ENCODE assay signal across 20 cellular contexts in the genomic region with DNA sequence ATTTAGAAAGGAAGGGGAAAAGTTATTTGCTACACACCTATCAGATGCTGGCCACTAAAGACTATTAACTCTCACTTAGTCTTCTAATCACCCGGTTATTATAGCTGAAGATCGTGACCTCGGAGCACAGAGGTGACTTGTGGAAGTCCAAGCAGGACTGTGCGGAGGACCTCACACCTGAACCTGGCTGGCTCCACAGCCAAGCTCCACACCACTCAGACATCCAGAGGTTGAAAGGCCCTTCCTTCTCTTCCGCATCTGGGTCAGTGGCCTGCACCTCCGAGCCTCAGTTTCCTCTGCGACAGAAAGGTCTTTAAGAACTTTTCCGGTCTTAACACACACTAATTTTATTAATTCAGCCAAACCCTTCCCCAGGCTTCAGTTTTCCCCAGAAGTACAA. TPM values are rescaled to one million over a fixed set of nuclear protein-coding genes. Genes with fewer than 3 reads are reported as not detected.
DNase-seq lines count a peak whose midpoint lies in the region; FAIRE-seq and TF ChIP-seq lines count a peak whose summit lies in the region.
"Had no signal": no experiment of that assay in that cellular context is flagged by ENCODE, and none has a peak within 500 bp of the region (broad histone marks: within the 10 kb centered on the region; RNA-seq: fewer than 3 reads in every experiment).

No MANE protein-coding gene starts in this region.

- H3K79me2 ChIP-seq in neural progenitor cell (ENCODE audit: low read depth) = no peaks in the 10 kb centered on the region

- H3K27ac ChIP-seq in adrenal gland (peak overlapping the region in 3 of 5 donors; percentile 17 to 98 (median 46)), neural progenitor cell (no peak overlapping the region), stomach (peak overlapping the region in 3 of 5 donors; percentile 88 to 92 (median 92))
- H3K27ac ChIP-seq: epithelial cell of prostate, foreskin keratinocyte had no signal

- no peak overlapping the region for H2AFZ ChIP-seq in neural progenitor cell (replicated peaks)

- H4K20me1 ChIP-seq in neural progenitor cell (ENCODE audit: low read depth) = no peaks in the 10 kb centered on the region

- H3K9me3 ChIP-seq in Caco-2 (no peaks in the 10 kb centered on the region), adrenal gland (replicated peaks in 1 of 3) (no peaks in the 10 kb centered on the region), neural progenitor cell (ENCODE audit: low read depth) (no peaks in the 10 kb centered on the region), stomach (no peaks in the 10 kb centered on the region)

- H3K27me3 ChIP-seq in Caco-2 (replicated peaks; ENCODE audit: control insufficient read depth, insufficient read depth, low read length) = no peaks in the 10 kb centered on the region
- H3K27me3 ChIP-seq in adrenal gland = no peaks in the 10 kb centered on the region
- no peaks in the 10 kb centered on the region for H3K27me3 ChIP-seq in neural progenitor cell
- no peaks in the 10 kb centered on the region for H3K27me3 ChIP-seq in stomach

- no peak overlapping the region for H3K9ac ChIP-seq in neural progenitor cell

- no TSS peak for BruUV-seq in Caco-2 (replicated peaks; lab: Mats Ljungman, UMichigan)

- TF ChIP-seq POLR2A in adrenal gland (IDR thresholded peaks at IDR 0.05) = no peak
- no peak for TF ChIP-seq POLR2A in stomach (IDR thresholded peaks at IDR 0.05)
- no peak for TF ChIP-seq POLR2A in H54 (IDR thresholded peaks at IDR 0.05; ENCODE audit: low read depth, low read length)

- TF ChIP-seq EP300 in stomach (IDR thresholded peaks at IDR 0.05) = no peak

- H3K36me3 ChIP-seq in Caco-2 (ENCODE audit: control insufficient read depth, insufficient read depth, low read length) = no peaks in the 10 kb centered on the region
- no peaks in the 10 kb centered on the region for H3K36me3 ChIP-seq in adrenal gland (replicated peaks in 1 of 2)
- no peaks in the 10 kb centered on the region for H3K36me3 ChIP-seq in neural progenitor cell
- peaks cover 0 to 8% (median 0%) of the 10 kb centered on the region in 4 donors for H3K36me3 ChIP-seq in stomach

- no peaks in the 10 kb centered on the region for H3K9me3 Mint-ChIP-seq in Caco-2 (ENCODE audit: unreplicated experiment)
- H3K9me3 Mint-ChIP-seq in neural progenitor cell = no peaks in the 10 kb centered on the region
- H3K9me3 Mint-ChIP-seq in nephron progenitor cell = no peaks in the 10 kb centered on the region
- H3K9me3 Mint-ChIP-seq: activated T-helper 2 cell treated with anti-CD3 and anti-CD28 coated beads, Interferon-gamma antibody, Interleukin-2, Interleukin-4, amounts not matched to agents 10 μg/mL and 5 μg/mL and 100 μg/mL, durations not matched to agents 14 hours and 24 hours and 36 hours; CD8-positive, alpha-beta memory T cell; IgD-negative memory B cell; naive B cell had no signal

- WGBS in adrenal gland, 4 donors = 72 to 82% (median 77%) methylated on average over 8 of the region's 8 CpGs
- WGBS in stomach, 5 donors = 72 to 79% (median 74%) methylated on average over 8 of the region's 8 CpGs

- TF ChIP-seq CTCF in Caco-2 (IDR thresholded peaks at IDR 0.05; ENCODE audit: insufficient read depth in 1 of 2, low read depth in 1 of 2, low read length in 1 of 2, severe bottlenecking in 1 of 2, unreplicated experiment in 1 of 2) (no peak), adrenal gland (IDR thresholded peaks at IDR 0.05) (no peak), neural progenitor cell (IDR thresholded peaks at IDR 0.05) (no peak), stomach (IDR thresholded peaks at IDR 0.05) (no peak), nephron progenitor cell (IDR thresholded peaks at IDR 0.05) (no peak)

- POLR2A ChIA-PET in Caco-2 (lab: Charles Lee) = no interaction called here

- CTCF ChIA-PET in Caco-2 (lab: Charles Lee) = interaction anchor here (2.6 kb wide), 1 partner anchor 43 kb away, joined by 20 read pairs; no protein-coding TSS in a partner anchor

- DNase-seq in Caco-2 (peak in 1 of 2 experiments; percentile 2), adrenal gland (peak in 1 of 7 donors; percentile 13), neural progenitor cell (ENCODE audit: low spot score) (no peak), stomach (no peak), nephron progenitor cell (no peak), ACHN (no peak), H54 (ENCODE audit: insufficient read length, low spot score) (no peak)
- DNase-seq: activated CD4-positive, alpha-beta T cell treated with anti-CD3 and anti-CD28 coated beads for 48 hours; caudate nucleus; CD8-positive, alpha-beta memory T cell; foreskin keratinocyte; islet precursor cell; naive B cell; NCI-H1436 treated with DMSO at 0.1 percent for 48 hours; SHP77; T-helper 1 cell had no signal

- H3K4me3 ChIP-seq in Caco-2 (ENCODE audit: low read depth, low read length) (no peak overlapping the region), adrenal gland (no peak overlapping the region), neural progenitor cell (no peak overlapping the region), stomach (no peak overlapping the region)
- H3K4me3 ChIP-seq: GM12878 had no signal

- H3K4me3 Mint-ChIP-seq in Caco-2 (ENCODE audit: unreplicated experiment) (no peak overlapping the region), neural progenitor cell (no peak overlapping the region), nephron progenitor cell (no peak overlapping the region)
- H3K4me3 Mint-ChIP-seq: CD8-positive, alpha-beta memory T cell; IgD-negative memory B cell; naive B cell had no signal

- H3K27me3 Mint-ChIP-seq in Caco-2 (ENCODE audit: insufficient read depth, unreplicated experiment) = no peaks in the 10 kb centered on the region
- peaks cover 7% of the 10 kb centered on the region for H3K27me3 Mint-ChIP-seq in neural progenitor cell (ENCODE audit: insufficient read depth, low read depth)
- H3K27me3 Mint-ChIP-seq in nephron progenitor cell (ENCODE audit: low read depth, poor library complexity) = peaks cover 23% of the 10 kb centered on the region

- H3K4me1 ChIP-seq in Caco-2 (peaks cover 47% of the 10 kb centered on the region), adrenal gland (replicated peaks in 1 of 2) (peaks cover 36 to 79% of the 10 kb centered on the region in 2 donors), neural progenitor cell (peaks cover 9% of the 10 kb centered on the region), stomach (peaks cover 25 to 96% (median 66%) of the 10 kb centered on the region in 4 donors)
- H3K4me1 ChIP-seq: foreskin keratinocyte had no signal

- H3K4me2 ChIP-seq in neural progenitor cell = no peak overlapping the region

- H3F3A ChIP-seq in neural progenitor cell (ENCODE audit: low read depth) = no peaks in the 10 kb centered on the region

- H3K27ac Mint-ChIP-seq in Caco-2 (ENCODE audit: unreplicated experiment) (peak overlapping the region; percentile 19), neural progenitor cell (peak overlapping the region; percentile 22), nephron progenitor cell (no peak overlapping the region)
- H3K27ac Mint-ChIP-seq: activated T-helper 2 cell treated with anti-CD3 and anti-CD28 coated beads, Interferon-gamma antibody, Interleukin-2, Interleukin-4, amounts not matched to agents 10 μg/mL and 5 μg/mL and 100 μg/mL, durations not matched to agents 14 hours and 24 hours and 36 hours; CD8-positive, alpha-beta memory T cell; IgD-negative memory B cell; naive B cell had no signal

- peaks cover 35% of the 10 kb centered on the region for H3K4me1 Mint-ChIP-seq in Caco-2 (ENCODE audit: low read depth, unreplicated experiment)
- H3K4me1 Mint-ChIP-seq in neural progenitor cell = peaks cover 33% of the 10 kb centered on the region
- H3K4me1 Mint-ChIP-seq in nephron progenitor cell = peaks cover 84% of the 10 kb centered on the region
- H3K4me1 Mint-ChIP-seq: CD8-positive, alpha-beta memory T cell; IgD-negative memory B cell had no signal

- FAIRE-seq in H54 (lab: Jason Lieb, UNC) = no peak
- FAIRE-seq: GM12878 had no signal

- in situ Hi-C loops in ACHN (cut with HindIII; ENCODE audit: low pct_ligation_motif_present, low pct_unique_long_range_greater_than_20kb, low sequenced_read_pairs) = no loop called here

- H3K36me3 Mint-ChIP-seq in Caco-2 (ENCODE audit: insufficient read depth, unreplicated experiment) (no peaks in the 10 kb centered on the region), neural progenitor cell (no peaks in the 10 kb centered on the region), nephron progenitor cell (ENCODE audit: low read depth) (no peaks in the 10 kb centered on the region)
- H3K36me3 Mint-ChIP-seq: CD8-positive, alpha-beta memory T cell; naive B cell had no signal

- intact Hi-C loops in Caco-2 (cut with micrococcal nuclease; ENCODE audit: unreplicated experiment) = loop anchor here (1.0 to 2.0 kb wide), 2 partner anchors 42 to 43 kb away; no protein-coding TSS in a partner anchor
- intact Hi-C loops in adrenal gland (cut with DNase I) = loop anchor here in 1 of 2 donors (1.0 kb wide), 1 partner anchor 88 kb away; no protein-coding TSS in a partner anchor
- intact Hi-C loops in stomach (cut with DNase I; ENCODE audit: low total_unique reads) = no loop called here

RNA-seq across cellular contexts. Expression of gene TNS1, which starts 57.9 kb away (rescaled TPM):
- 16.1 and 16.9 TPM in 2 replicates for total RNA-seq in Caco-2 (2022)
- 100 to 1,000 TPM; 238 to 341 (median 304) TPM for total RNA-seq in adrenal gland
- polyA plus RNA-seq in adrenal gland = 100 to 1,000 TPM in 2 of 3 donors, 10 to 100 TPM in 1; 46.7 to 123 (median 122) TPM
- total RNA-seq in neural progenitor cell (ENCODE audit: low replicate concordance) = 0.24 and 2.3 TPM in 2 replicates
- 100 to 1,000 TPM; 145 to 682 (median 198) TPM for total RNA-seq in stomach
- polyA plus RNA-seq in stomach = 10 to 100 TPM; 18.5 to 44.9 (median 33.2) TPM
- polyA plus RNA-seq: CD8-positive, alpha-beta memory T cell; IgD-negative memory B cell had no signal
